11 cellular contexts compared by ENCODE assay signal in the genomic region with DNA sequence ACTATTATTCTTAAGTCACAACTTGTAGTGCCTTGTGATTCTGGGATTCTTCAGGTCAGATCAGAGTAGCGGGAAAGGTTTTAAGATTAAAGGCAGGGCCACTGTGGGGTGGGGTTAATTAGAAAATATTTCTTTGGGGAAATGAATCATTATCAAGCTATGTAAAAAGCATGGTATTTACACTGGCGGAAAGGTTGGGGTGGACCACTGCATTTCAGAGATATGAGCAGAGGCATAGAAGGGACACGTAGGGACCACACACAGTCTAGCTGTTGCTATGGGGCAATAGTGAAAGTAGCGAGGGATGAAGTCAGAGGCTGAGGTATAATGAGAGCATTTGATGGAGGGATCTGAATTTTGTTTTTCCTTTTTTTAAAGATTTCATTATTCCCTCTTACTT. TPM values are rescaled to one million over a fixed set of nuclear protein-coding genes. Genes with fewer than 3 reads are reported as not detected.
DNase-seq lines count a peak whose midpoint lies in the region; FAIRE-seq and TF ChIP-seq lines count a peak whose summit lies in the region.
"Had no signal": no experiment of that assay in that cellular context is flagged by ENCODE, and none has a peak within 500 bp of the region (broad histone marks: within the 10 kb centered on the region; RNA-seq: fewer than 3 reads in every experiment).

No MANE protein-coding gene starts in this region.

- peak overlapping the region in 1 of 3 experiments; percentile 8 for H3K4me3 ChIP-seq in endothelial cell of umbilical vein (replicated peaks in 1 of 3; ENCODE audit: insufficient read depth in 1 of 3, low read depth in 1 of 3, low read length in 3 of 3)

- dilution Hi-C loops in endothelial cell of umbilical vein (cut with MboI; ENCODE audit: extremely low pct_ligation_motif_present, low sequenced_read_pairs), result loop anchor here (25.0 kb wide), 1 partner anchor 145 kb away; a partner anchor contains a TSS

- H3K27me3 ChIP-seq in endothelial cell of umbilical vein (ENCODE audit: control insufficient read depth in 2 of 2, insufficient read depth in 2 of 2, low read length in 2 of 2), result no peaks in the 10 kb centered on the region

- peak overlapping the region; percentile 83 for H3K27ac Mint-ChIP-seq in Calu3 (ENCODE audit: unreplicated experiment)
- H3K27ac Mint-ChIP-seq in osteocyte (ENCODE audit: unreplicated experiment), result peak overlapping the region; percentile 68
- H3K27ac Mint-ChIP-seq: nephron had no signal

- no peaks in the 10 kb centered on the region for H3K9me1 ChIP-seq in endothelial cell of umbilical vein (replicated peaks; ENCODE audit: control insufficient read depth, extremely low read depth, insufficient read depth, low read length)

- CTCF ChIA-PET in Calu3 (lab: Charles Lee) (interaction anchor here (1.0 kb wide), 1 partner anchor 159 kb away, joined by 4 read pairs; no protein-coding TSS in a partner anchor), endothelial cell of umbilical vein (lab: Charles Lee) (interaction anchor here (0.9 to 6.8 kb wide), 6 partner anchors 11 to 176 kb away, joined by 4 to 78 read pairs (median 7); a partner anchor contains a TSS)

- H3K4me1 Mint-ChIP-seq in Calu3 (ENCODE audit: low read depth, unreplicated experiment), result peaks cover 31% of the 10 kb centered on the region
- H3K4me1 Mint-ChIP-seq in osteocyte (ENCODE audit: unreplicated experiment), result peaks cover 15% of the 10 kb centered on the region
- H3K4me1 Mint-ChIP-seq: nephron had no signal

- POLR2A ChIA-PET in endothelial cell of umbilical vein (lab: Charles Lee), result interaction anchor here (1.6 kb wide), 1 partner anchor 140 kb away, joined by 6 read pairs; a partner anchor contains a TSS

- peak; percentile 74 for TF ChIP-seq POLR2A in endothelial cell of umbilical vein (IDR thresholded peaks at IDR 0.05; ENCODE audit: low read depth, low read length)

- H3K4me2 ChIP-seq in endothelial cell of umbilical vein (ENCODE audit: insufficient read depth, low read length), result peak overlapping the region; percentile 86

- H3K27me3 Mint-ChIP-seq in Calu3 (ENCODE audit: unreplicated experiment) (no peaks in the 10 kb centered on the region), osteocyte (ENCODE audit: unreplicated experiment) (no peaks in the 10 kb centered on the region)

- H3K79me2 ChIP-seq in endothelial cell of umbilical vein (ENCODE audit: control insufficient read depth, insufficient read depth, low read length), result peaks cover 7% of the 10 kb centered on the region

- peak overlapping the region; percentile 86 for H3K27ac ChIP-seq in endothelial cell of umbilical vein (ENCODE audit: insufficient read depth, low read depth, low read length)

- H4K20me1 ChIP-seq in endothelial cell of umbilical vein (replicated peaks; ENCODE audit: control insufficient read depth, extremely low read depth, insufficient read depth, low read length), result no peaks in the 10 kb centered on the region

- intact Hi-C loops in Calu3 (cut with micrococcal nuclease; ENCODE audit: unreplicated experiment), result no loop called here
- intact Hi-C loops in endothelial cell of umbilical vein (cut with micrococcal nuclease), result loop anchor here (1.0 kb wide), 2 partner anchors 18 to 45 kb away; no protein-coding TSS in a partner anchor

- FAIRE-seq in RCC 7860 (lab: Jason Lieb, UNC), result no peak
- FAIRE-seq in endothelial cell of umbilical vein (lab: Jason Lieb, UNC), result peak; percentile 69

- BruUV-seq in Calu3 (replicated peaks; lab: Mats Ljungman, UMichigan), result no TSS peak
- BruUV-seq in endothelial cell of umbilical vein (replicated peaks; lab: Mats Ljungman, UMichigan), result no TSS peak

- H3K4me1 ChIP-seq in endothelial cell of umbilical vein (ENCODE audit: control insufficient read depth, extremely low read depth, insufficient read depth, low read length), result peaks cover 72% of the 10 kb centered on the region
- H3K4me1 ChIP-seq: Caco-2 had no signal

- peak; percentile 45 for DNase-seq in Calu3
- DNase-seq in RCC 7860 (ENCODE audit: low spot score), result peak; percentile 14
- DNase-seq in endothelial cell of umbilical vein (ENCODE audit: low read depth, low spot score), result peak; percentile 95
- DNase-seq in osteocyte (ENCODE audit: extremely low spot score, unreplicated experiment), result no peak
- no peak for DNase-seq in HuH-7 (ENCODE audit: low spot score)
- DNase-seq in HT-29 (ENCODE audit: low spot score), result no peak
- no peak for DNase-seq in DMS114 treated with DMSO at 0.1 percent for 48 hours (lab: John Stamatoyannopoulos, UW; ENCODE audit: unreplicated experiment)
- DNase-seq in HUDEP-2 (lab: John Stamatoyannopoulos, UW; ENCODE audit: unreplicated experiment in 76 of 76), result no peak
- DNase-seq: Caco-2, NCI-H2171 had no signal

- no peaks in the 10 kb centered on the region for H3K9me3 ChIP-seq in endothelial cell of umbilical vein (replicated peaks; ENCODE audit: control insufficient read depth, insufficient read depth, low read length)
- H3K9me3 ChIP-seq: Caco-2 had no signal

- TF ChIP-seq CTCF in Calu3 (IDR thresholded peaks at IDR 0.05; ENCODE audit: unreplicated experiment) (no peak), endothelial cell of umbilical vein (IDR thresholded peaks at IDR 0.05; ENCODE audit: extremely low read depth in 1 of 2, insufficient read depth in 1 of 2, low read depth in 1 of 2, low read length in 2 of 2) (no peak), osteocyte (IDR thresholded peaks at IDR 0.05) (no peak)

- peak overlapping the region; percentile 88 for H3K9ac ChIP-seq in endothelial cell of umbilical vein (replicated peaks; ENCODE audit: extremely low read depth, insufficient read depth, low read length)

- H3K36me3 ChIP-seq in endothelial cell of umbilical vein (ENCODE audit: control insufficient read depth in 2 of 2, extremely low read depth in 1 of 2, insufficient read depth in 2 of 2, low read length in 2 of 2), result peaks cover 0 to 2% of the 10 kb centered on the region in 2 experiments

- peaks cover 9% of the 10 kb centered on the region for H3K36me3 Mint-ChIP-seq in Calu3 (ENCODE audit: insufficient read depth, unreplicated experiment)
- H3K36me3 Mint-ChIP-seq in osteocyte (ENCODE audit: unreplicated experiment), result peaks cover 7% of the 10 kb centered on the region

- H3K4me3 Mint-ChIP-seq in Calu3 (ENCODE audit: low read depth, unreplicated experiment), result peak overlapping the region; percentile 24
- H3K4me3 Mint-ChIP-seq in osteocyte (ENCODE audit: unreplicated experiment), result no peak overlapping the region
- H3K4me3 Mint-ChIP-seq: nephron had no signal

- no peak overlapping the region for H2AFZ ChIP-seq in endothelial cell of umbilical vein (ENCODE audit: low read depth, low read length)

- H3K9me3 Mint-ChIP-seq in Calu3 (ENCODE audit: low read depth, unreplicated experiment) (no peaks in the 10 kb centered on the region), osteocyte (ENCODE audit: unreplicated experiment) (no peaks in the 10 kb centered on the region)
- H3K9me3 Mint-ChIP-seq: nephron had no signal

TF ChIP-seq in endothelial cell of umbilical vein, 7 proteins besides CTCF, POLR2A, EP300 and RAD21:
- TF ChIP-seq POLR2AphosphoS5 (IDR thresholded peaks at IDR 0.05; ENCODE audit: insufficient read depth, low read depth, low read length) (peak; percentile 79), MYC (IDR thresholded peaks at IDR 0.05; ENCODE audit: low read depth, low read length) (no peak), JUN (IDR thresholded peaks at IDR 0.05; ENCODE audit: borderline replicate concordance, insufficient read depth, insufficient read length, low read depth) (peak; percentile 89), GATA2 (IDR thresholded peaks at IDR 0.05; ENCODE audit: insufficient read depth, insufficient read length, low read depth, low read length) (peak; percentile 90), FOS (IDR thresholded peaks at IDR 0.05; ENCODE audit: borderline replicate concordance, insufficient read depth, low read length) (peak; percentile 81)
TF ChIP-seq in endothelial cell of umbilical vein: peak in this region for 4.

RNA-seq across cellular contexts. Expression of a gene that starts 31.7 kb away (rescaled TPM):
- 0.59 and 2.8 TPM in 2 replicates for total RNA-seq in Calu3 (2022)
- total RNA-seq in endothelial cell of umbilical vein, result 0.13 and 0.18 TPM in 2 replicates
- 0.13 and 0.14 TPM in 2 replicates for polyA plus RNA-seq in endothelial cell of umbilical vein
- polyA plus RNA-seq in endothelial cell of umbilical vein (2011; cell fraction: cytosol; rRNA removed), result 0.14 and 0.18 TPM in 2 replicates
- polyA plus RNA-seq in endothelial cell of umbilical vein (2011; cell fraction: nucleus; rRNA removed), result 0.37 and 0.43 TPM in 2 replicates
- polyA plus RNA-seq in endothelial cell of umbilical vein (2012), result 0.05 and 0.25 TPM in 2 replicates
- 0.06 and 0.07 TPM in 2 replicates for polyA minus RNA-seq in endothelial cell of umbilical vein
- polyA minus RNA-seq in endothelial cell of umbilical vein (2011; cell fraction: cytosol; rRNA and poly(A)+ RNA removed), result not detected
- 0.14 TPM in 1 of 2 replicates, not detected in the other for polyA minus RNA-seq in endothelial cell of umbilical vein (2011; cell fraction: nucleus; rRNA and poly(A)+ RNA removed)
- total RNA-seq in osteocyte, result 0.35 TPM in 1 of 2 replicates, not detected in the other
- 0.36 TPM in 1 of 2 replicates, not detected in the other for total RNA-seq in HT-29 (2014; rRNA removed; shearing (Covaris generic))

Comparison
In these comparisons a context has a peak if more than half of its experiments do, and no peak if none do; other contexts are left out.
1. DNase-seq: peak in Calu3 (single experiment), RCC 7860 (single experiment) and endothelial cell of umbilical vein (single experiment); none in osteocyte (single experiment), HuH-7 (single experiment), HT-29 (single experiment), DMS114 treated with DMSO at 0.1 percent for 48 hours (single experiment) and HUDEP-2 (0 of 76).